Comparison of ENCODE assay signal across 8 cellular contexts in genomic region chr16:30399435-30400186, GRCh38. TPM values are rescaled to one million over a fixed set of nuclear protein-coding genes. Genes with fewer than 3 reads are reported as not detected.
DNase-seq lines count a peak whose midpoint lies in the region; ATAC-seq, FAIRE-seq and TF ChIP-seq lines count a peak whose summit lies in the region.

No MANE protein-coding gene starts in this region.

- POLR2A ChIA-PET in PC-3 (lab: Charles Lee; ENCODE audit: unreplicated experiment), result no interaction called here

- H2AFZ ChIP-seq in DND-41 (ENCODE audit: low read depth, low read length) (peak overlapping the region; percentile 74), PC-3 (ENCODE audit: low read length) (peak overlapping the region; percentile 98)

- TF ChIP-seq CTCF in DND-41 (IDR thresholded peaks at IDR 0.05; ENCODE audit: borderline replicate concordance, extremely low read depth, low read length, poor library complexity, severe bottlenecking) (no peak), PC-3 (conservative IDR thresholded peaks at IDR 0.05; ENCODE audit: low read depth, low read length) (no peak), epithelial cell of esophagus (IDR thresholded peaks at IDR 0.05; ENCODE audit: insufficient read depth, low read depth, low read length, missing control alignments) (no peak), pancreas (IDR thresholded peaks at IDR 0.05) (no peak)

- H3K79me2 ChIP-seq in DND-41 (ENCODE audit: insufficient read depth, low read length) (peaks cover 36% of the 10 kb centered on the region), PC-3 (ENCODE audit: low read length) (peaks cover 20% of the 10 kb centered on the region)

- peak overlapping the region; percentile 26 to 58; a peak in 3 of 4 replicates for H3K4me3 ChIP-seq in DND-41 (ENCODE audit: low read depth in 1 of 2, low read length in 2 of 2)
- peak overlapping the region; percentile 83 for H3K4me3 ChIP-seq in PC-3 (ENCODE audit: low read length)
- peak overlapping the region; percentile 83 for H3K4me3 ChIP-seq in epithelial cell of esophagus (ENCODE audit: low read length)
- H3K4me3 ChIP-seq in pancreas, result peak overlapping the region; percentile 29 to 76 (median 46)

- intact Hi-C loops in PC-3 (cut with micrococcal nuclease) (no loop called here), pancreas (cut with DNase I) (no loop called here)

- peaks cover 57% of the 10 kb centered on the region for H3K4me1 ChIP-seq in DND-41 (ENCODE audit: insufficient read depth, low read length)
- H3K4me1 ChIP-seq in PC-3 (ENCODE audit: insufficient read depth, low read length), result 0 out of 2 replicates have a peak, but pooled peaks cover 4% of the 10 kb centered on the region
- peaks cover 0 to 8% (median 6%) of the 10 kb centered on the region in 3 donors for H3K4me1 ChIP-seq in pancreas

- peak overlapping the region; percentile 60 for H3K9ac ChIP-seq in DND-41 (ENCODE audit: low read depth, low read length)
- H3K9ac ChIP-seq in PC-3 (ENCODE audit: low read length), result peak overlapping the region; percentile 91

- ATAC-seq in DND-41 (ENCODE audit: insufficient read depth, low read depth), result no peak; the same call in 2 of the 3 replicates
- no peak for ATAC-seq in PC-3
- ATAC-seq in pancreas, result no peak
- no peak for ATAC-seq in HG03045 (IDR thresholded peaks at IDR 0.05; ENCODE audit: unreplicated experiment)
- no peak for ATAC-seq in esophagus mucosa

- H4K20me1 ChIP-seq in DND-41 (ENCODE audit: insufficient read depth, low read length), result peaks cover 14% of the 10 kb centered on the region
- H4K20me1 ChIP-seq in PC-3 (ENCODE audit: low read length), result no peaks in the 10 kb centered on the region

- no peaks in the 10 kb centered on the region for H3K9me2 ChIP-seq in PC-3 (replicated peaks; ENCODE audit: low read length)

- DNase-seq in DND-41 (no peak), PC-3 (peak; percentile 9), epithelial cell of esophagus (ENCODE audit: low read depth) (no peak), pancreas (no peak), cerebellar nuclear complex (lab: John Stamatoyannopoulos, UW) (no peak), MV-4-11 (lab: John Stamatoyannopoulos, UW) (no peak)

- no peak for FAIRE-seq in pancreas (lab: Jason Lieb, UNC)

- BruUV-seq in PC-3 (replicated peaks; lab: Mats Ljungman, UMichigan), result no TSS peak

- H3K36me3 ChIP-seq in DND-41 (ENCODE audit: insufficient read depth, low read length) (peaks cover 25% of the 10 kb centered on the region), PC-3 (ENCODE audit: low read depth, low read length) (no peaks in the 10 kb centered on the region), pancreas (peaks cover 0 to 9% (median 0%) of the 10 kb centered on the region in 3 donors)

- CTCF ChIA-PET in PC-3 (lab: Charles Lee), result no interaction called here

- no peaks in the 10 kb centered on the region for H3F3A ChIP-seq in PC-3 (ENCODE audit: low read length, unreplicated experiment)

- H3K9me3 ChIP-seq in DND-41 (ENCODE audit: insufficient read depth, low read length, severe bottlenecking), result no peaks in the 10 kb centered on the region
- no peaks in the 10 kb centered on the region for H3K9me3 ChIP-seq in PC-3 (ENCODE audit: low read length)
- no peaks in the 10 kb centered on the region for H3K9me3 ChIP-seq in pancreas

- 23 to 24% methylated on average over 12 of the region's 12 CpGs for WGBS in pancreas, 2 donors

- H3K4me2 ChIP-seq in DND-41 (ENCODE audit: insufficient read depth, low read length) (peak overlapping the region; percentile 79), PC-3 (ENCODE audit: low read length) (peak overlapping the region; percentile 98)

- peak overlapping the region; percentile 83 for H3K27ac ChIP-seq in DND-41 (ENCODE audit: low read length)
- peak overlapping the region; percentile 73 for H3K27ac ChIP-seq in PC-3 (ENCODE audit: low read length)
- peak overlapping the region; percentile 30 to 77 (median 64) for H3K27ac ChIP-seq in pancreas

- H3K27me3 ChIP-seq in DND-41 (ENCODE audit: insufficient read depth, low read length, poor library complexity), result no peaks in the 10 kb centered on the region
- no peaks in the 10 kb centered on the region for H3K27me3 ChIP-seq in PC-3 (ENCODE audit: low read length)
- no peaks in the 10 kb centered on the region for H3K27me3 ChIP-seq in pancreas

RNA-seq across cellular contexts. Expression of gene ZNF48, which starts 4.4 kb away (rescaled TPM):
- 8.9 and 14.2 TPM in 2 replicates for total RNA-seq in PC-3 (2014; rRNA removed)
- total RNA-seq in pancreas, result 1 to 10 TPM; 4.0 to 6.5 (median 4.6) TPM
- 1 to 10 TPM; 3.1 to 5.0 TPM for polyA plus RNA-seq in pancreas
- total RNA-seq in esophagus mucosa, result 2.6 TPM

RNA-seq across cellular contexts. Expression of gene ZNF771, which starts 7.8 kb away (rescaled TPM):
- total RNA-seq in PC-3 (2014; rRNA removed) (3.6 and 4.3 TPM in 2 replicates), pancreas (1 to 10 TPM; 1.5 to 5.0 (median 3.1) TPM), esophagus mucosa (3.2 TPM)
- polyA plus RNA-seq in pancreas, result 1 to 10 TPM; 3.0 to 3.8 TPM

RNA-seq across cellular contexts. Expression of gene SEPTIN1, which starts 17.2 kb away (rescaled TPM):
- 0.55 TPM in 1 of 2 replicates, not detected in the other for total RNA-seq in PC-3 (2014; rRNA removed)
- total RNA-seq in pancreas, result 1 to 10 TPM in 5 of 6 donors, under 1 TPM in 1; 0.63 to 1.8 (median 1.2) TPM
- polyA plus RNA-seq in pancreas, result 1 to 10 TPM; 2.1 to 3.3 TPM
- total RNA-seq in esophagus mucosa, result 2.4 TPM

RNA-seq across cellular contexts. Expression of gene MYL11, which starts 25.0 kb away (rescaled TPM):
- total RNA-seq in PC-3 (2014; rRNA removed) (not detected in 2 replicates), pancreas (under 1 TPM in 3 of 6 donors, not detected in 3; 0.24 to 0.84 (median 0.38) TPM), esophagus mucosa (2.2 TPM)
- polyA plus RNA-seq in pancreas, result under 1 TPM; 0.30 to 0.31 TPM

RNA-seq across cellular contexts. Expression of gene TBC1D10B, which starts 29.3 kb away (rescaled TPM):
- 36.0 and 52.4 TPM in 2 replicates for total RNA-seq in PC-3 (2014; rRNA removed)
- 10 to 100 TPM; 14.5 to 23.3 (median 15.2) TPM for total RNA-seq in pancreas
- 10 to 100 TPM; 26.9 to 28.2 TPM for polyA plus RNA-seq in pancreas
- total RNA-seq in esophagus mucosa, result 25.3 TPM
